Comparison of ENCODE assay signal across 8 cellular contexts in genomic region chr2:8680931-8681760, GRCh38.
A peak's percentile ranks its signal among the peaks of the same experiment; 100 is the strongest.
DNase-seq lines count a peak whose midpoint lies in the region; ATAC-seq lines count a peak whose summit lies in the region.

No MANE protein-coding gene starts in this region.

- ATAC-seq in central memory CD8-positive, alpha-beta T cell (replicated peaks; ENCODE audit: extremely low read depth, poor library complexity, severe bottlenecking), result peak; percentile 15

- peak overlapping the region; percentile 98 for H3K4me3 Mint-ChIP-seq in central memory CD8-positive, alpha-beta T cell

- peaks cover 48% of the 10 kb centered on the region for H3K4me1 Mint-ChIP-seq in central memory CD8-positive, alpha-beta T cell

- peaks cover 45% of the 10 kb centered on the region for H3K36me3 Mint-ChIP-seq in central memory CD8-positive, alpha-beta T cell (ENCODE audit: insufficient read depth)

- H3K27me3 Mint-ChIP-seq in central memory CD8-positive, alpha-beta T cell, result no peaks in the 10 kb centered on the region

- H3K27ac Mint-ChIP-seq in central memory CD8-positive, alpha-beta T cell (ENCODE audit: low read depth), result peak overlapping the region; percentile 95

- DNase-seq in NK-92 treated with Interleukin-12 subunit alpha and Interleukin-12 subunit beta, amount 100 ng/mL, for 24 hours (lab: John Stamatoyannopoulos, UW), result peak; percentile 62
- DNase-seq in NK-92 (lab: John Stamatoyannopoulos, UW; ENCODE audit: unreplicated experiment) (no peak), NCI-H2227 (lab: John Stamatoyannopoulos, UW; ENCODE audit: unreplicated experiment) (peak; percentile 88), left kidney (ENCODE audit: low read depth, low spot score) (peak; percentile 91), GDM1 (lab: John Stamatoyannopoulos, UW) (no peak)
- peak in 3 of 4 experiments; percentile 9 to 39 (median 38) for DNase-seq in activated CD4-positive, CD25-positive, alpha-beta regulatory T cell (lab: John Stamatoyannopoulos, UW)
- DNase-seq in central memory CD8-positive, alpha-beta T cell (ENCODE audit: low spot score in 2 of 2), result peak; percentile 35 to 57
- peak; percentile 93 for DNase-seq in stimulated activated CD4-positive, alpha-beta T cell treated with anti-CD3 and anti-CD28 coated beads, Interleukin-1b, Interleukin-23, amount 100 ng/mL, for 48 hours

- no peaks in the 10 kb centered on the region for H3K9me3 Mint-ChIP-seq in central memory CD8-positive, alpha-beta T cell

Comparison
In these comparisons a context has a peak if more than half of its experiments do, and no peak if none do; other contexts are left out.
1. DNase-seq: peak in NK-92 treated with Interleukin-12 subunit alpha and Interleukin-12 subunit beta, amount 100 ng/mL, for 24 hours (single experiment), NCI-H2227 (single experiment), activated CD4-positive, CD25-positive, alpha-beta regulatory T cell (3 of 4), central memory CD8-positive, alpha-beta T cell (2 of 2), left kidney (single experiment) and stimulated activated CD4-positive, alpha-beta T cell treated with anti-CD3 and anti-CD28 coated beads, Interleukin-1b, Interleukin-23, amount 100 ng/mL, for 48 hours (single experiment); none in NK-92 (single experiment) and GDM1 (single experiment).